In genomic region chr17:21089933-21090888, GRCh38 we compare ENCODE assay signal across 1 cellular context.
TF ChIP-seq lines count a peak whose summit lies in the region.

No MANE protein-coding gene starts in this region.

TF ChIP-seq in GM23338, 12 proteins besides CTCF, POLR2A, EP300 and RAD21 (continued from another document):
- TF ChIP-seq ZNF462 (CRISPR knock-in tag; IDR thresholded peaks at IDR 0.05) (no peak), EZH2phosphoT487 (IDR thresholded peaks at IDR 0.05; ENCODE audit: unreplicated experiment) (no peak), POLR2AphosphoS5 (IDR thresholded peaks at IDR 0.05; ENCODE audit: low read depth) (no peak), CREB1 (CRISPR knock-in tag; IDR thresholded peaks at IDR 0.05; ENCODE audit: low read depth) (no peak)
